ENCODE assay signal across 1 cellular context in genomic region chr15:54307252-54307902, GRCh38.
A peak's percentile ranks its signal among the peaks of the same experiment; 100 is the strongest.
TF ChIP-seq lines count a peak whose summit lies in the region.

No MANE protein-coding gene starts in this region.

TF ChIP-seq in GM12878, 131 proteins besides CTCF, POLR2A, EP300 and RAD21 (continued from another document):
- peak; percentile 63; the same call in 1 of the 2 replicates for TF ChIP-seq MTA2 (IDR thresholded peaks at IDR 0.05; ENCODE audit: low read depth)
- TF ChIP-seq HDGF (IDR thresholded peaks at IDR 0.05) = no peak
- TF ChIP-seq MEF2B (IDR thresholded peaks at IDR 0.05; ENCODE audit: partially characterized antibody, poor library complexity, severe bottlenecking) = peak; percentile 53
- TF ChIP-seq RUNX3 (IDR thresholded peaks at IDR 0.05; ENCODE audit: low read length) = peak; percentile 69; the same call in 1 of the 2 replicates
- TF ChIP-seq SMAD5 (IDR thresholded peaks at IDR 0.05; ENCODE audit: low read depth) = no peak
- peak; percentile 65; the same call in 1 of the 2 replicates for TF ChIP-seq BCL11A (IDR thresholded peaks at IDR 0.05; ENCODE audit: low read depth, low read length)
- TF ChIP-seq KDM1A (IDR thresholded peaks at IDR 0.05; ENCODE audit: borderline replicate concordance) = no peak
- no peak for TF ChIP-seq MYC (IDR thresholded peaks at IDR 0.05; ENCODE audit: insufficient read depth, insufficient read length, insufficient replicate concordance, low read length, severe bottlenecking)
- 0 out of 4 replicates have a peak, but pooled peaks of 1 of the 2 experiments have one; percentile 45 for TF ChIP-seq CEBPB (IDR thresholded peaks at IDR 0.05; ENCODE audit: borderline replicate concordance in 1 of 2, low read depth in 2 of 2, low read length in 2 of 2)
- no peak for TF ChIP-seq CBX3 (IDR thresholded peaks at IDR 0.05; ENCODE audit: borderline replicate concordance, low read depth)
- TF ChIP-seq ZNF687 (IDR thresholded peaks at IDR 0.05) = 0 out of 2 replicates have a peak, but pooled peaks have one; percentile 23
- TF ChIP-seq PAX8 (IDR thresholded peaks at IDR 0.05) = no peak
- TF ChIP-seq ZNF622 (IDR thresholded peaks at IDR 0.05) = no peak
- peak; percentile 68; the same call in 1 of the 2 replicates for TF ChIP-seq FOXM1 (IDR thresholded peaks at IDR 0.05; ENCODE audit: low read depth, low read length)
- TF ChIP-seq SMC3 (IDR thresholded peaks at IDR 0.05; ENCODE audit: borderline replicate concordance, low read length) = no peak
- TF ChIP-seq CHD4 (IDR thresholded peaks at IDR 0.05) = no peak
- no peak for TF ChIP-seq EGR1 (IDR thresholded peaks at IDR 0.05; ENCODE audit: borderline replicate concordance in 1 of 2, low read depth in 2 of 2, low read length in 2 of 2)
- peak; percentile 9 to 32; a peak in 1 of 4 replicates for TF ChIP-seq BHLHE40 (IDR thresholded peaks at IDR 0.05; ENCODE audit: borderline replicate concordance in 1 of 2, low read depth in 2 of 2, low read length in 1 of 2)
- no peak; the same call in 1 of the 2 replicates for TF ChIP-seq BACH1 (IDR thresholded peaks at IDR 0.05; ENCODE audit: borderline replicate concordance)
- TF ChIP-seq, protein P1, sequence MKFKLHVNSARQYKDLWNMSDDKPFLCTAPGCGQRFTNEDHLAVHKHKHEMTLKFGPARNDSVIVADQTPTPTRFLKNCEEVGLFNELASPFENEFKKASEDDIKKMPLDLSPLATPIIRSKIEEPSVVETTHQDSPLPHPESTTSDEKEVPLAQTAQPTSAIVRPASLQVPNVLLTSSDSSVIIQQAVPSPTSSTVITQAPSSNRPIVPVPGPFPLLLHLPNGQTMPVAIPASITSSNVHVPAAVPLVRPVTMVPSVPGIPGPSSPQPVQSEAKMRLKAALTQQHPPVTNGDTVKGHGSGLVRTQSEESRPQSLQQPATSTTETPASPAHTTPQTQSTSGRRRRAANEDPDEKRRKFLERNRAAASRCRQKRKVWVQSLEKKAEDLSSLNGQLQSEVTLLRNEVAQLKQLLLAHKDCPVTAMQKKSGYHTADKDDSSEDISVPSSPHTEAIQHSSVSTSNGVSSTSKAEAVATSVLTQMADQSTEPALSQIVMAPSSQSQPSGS (IDR thresholded peaks at IDR 0.05; ENCODE audit: low read length) = peak; percentile 41; the same call in 1 of the 2 replicates
- peak; percentile 78 for TF ChIP-seq ATF7 (IDR thresholded peaks at IDR 0.05; ENCODE audit: low read depth)
- TF ChIP-seq WRNIP1 (IDR thresholded peaks at IDR 0.05; ENCODE audit: borderline replicate concordance, low read depth, low read length) = no peak
- TF ChIP-seq ZNF24 (IDR thresholded peaks at IDR 0.05) = no peak
- TF ChIP-seq E2F8 (IDR thresholded peaks at IDR 0.05; ENCODE audit: low read depth, partially characterized antibody) = no peak
